Comparison of ENCODE assay signal across 18 cellular contexts in the genomic region with DNA sequence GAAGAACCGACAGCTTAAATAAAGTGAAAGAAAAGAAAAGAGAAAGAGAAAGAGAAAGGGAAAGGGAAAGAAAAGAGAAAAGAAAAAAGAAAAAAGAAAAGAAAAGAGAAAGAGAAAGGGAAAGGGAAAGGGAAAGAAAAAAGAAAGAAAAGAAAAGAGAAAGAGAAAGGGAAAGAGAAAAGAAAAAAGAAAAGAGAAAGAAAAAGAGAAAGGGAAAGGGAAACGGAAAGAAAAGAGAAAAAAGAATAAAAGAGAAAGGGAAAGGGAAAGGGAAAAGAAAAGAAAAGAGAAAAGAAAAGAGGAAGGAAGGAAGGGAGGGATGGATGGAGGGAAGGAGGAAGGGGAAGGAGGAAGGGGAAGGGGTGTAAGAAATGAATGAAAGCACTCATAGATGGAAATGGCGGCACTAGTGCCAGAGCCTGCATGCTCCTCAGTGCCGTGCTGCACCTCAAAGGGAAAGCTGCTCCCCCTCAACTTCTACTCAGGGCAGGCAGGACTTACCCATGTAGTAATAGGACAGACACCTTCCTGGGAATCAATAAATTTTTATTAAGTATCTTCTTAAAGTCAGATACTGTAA.
DNase-seq lines count a peak whose midpoint lies in the region; ATAC-seq, FAIRE-seq and TF ChIP-seq lines count a peak whose summit lies in the region.
"Had no signal": no experiment of that assay in that cellular context is flagged by ENCODE, and none has a peak within 500 bp of the region (broad histone marks: within the 10 kb centered on the region; RNA-seq: fewer than 3 reads in every experiment).

No MANE protein-coding gene starts in this region.

- peaks cover 36 to 57% of the 10 kb centered on the region in 2 experiments for H3K36me3 ChIP-seq in mesenchymal stem cell (ENCODE audit: control insufficient read depth in 1 of 2, insufficient read depth in 2 of 2, low read depth in 1 of 2, low read length in 2 of 2)

- H3K14ac ChIP-seq in mesenchymal stem cell (ENCODE audit: low read length in 2 of 2) = no peak overlapping the region

- H3K27me3 ChIP-seq in CD4-positive, alpha-beta T cell (ENCODE audit: control insufficient read depth, insufficient read depth, low read length) = no peaks in the 10 kb centered on the region
- H3K27me3 ChIP-seq in mesenchymal stem cell (ENCODE audit: control insufficient read depth in 1 of 2, insufficient read depth in 1 of 2, low read length in 2 of 2) = no peaks in the 10 kb centered on the region
- H3K27me3 ChIP-seq: cardiac muscle cell, tibial artery had no signal

- no peak for TF ChIP-seq EP300 in A549 (IDR thresholded peaks at IDR 0.05)

- H3K27ac ChIP-seq in A549 (peak overlapping the region; percentile 80 to 90), mesenchymal stem cell (ENCODE audit: low read length, poor library complexity, severe bottlenecking) (no peak overlapping the region)
- no peak overlapping the region for H3K27ac ChIP-seq in CD4-positive, alpha-beta T cell (ENCODE audit: low read depth, low read length)
- H3K27ac ChIP-seq: cardiac muscle cell, tibial artery had no signal

- H3K4me2 ChIP-seq in A549 (peak overlapping the region; percentile 65), mesenchymal stem cell (ENCODE audit: low read length, poor library complexity, severe bottlenecking) (no peak overlapping the region)

- DNase-seq in A549 (ENCODE audit: low read depth in 1 of 2, low spot score in 1 of 2) (no peak), WTC11 (ENCODE audit: low spot score) (no peak), left colon (no peak), HuH-7.5 (ENCODE audit: low spot score) (no peak), mesenchymal stem cell (no peak)
- DNase-seq in CD4-positive, alpha-beta T cell = no peak
- DNase-seq in effector memory CD8-positive, alpha-beta T cell = no peak
- DNase-seq: DND-41, endodermal cell, left cardiac atrium, MM.1S, NCI-H187, NCI-H446 treated with DMSO at 0.1 percent for 48 hours, tibial artery had no signal

- TF ChIP-seq RAD21 in A549 (conservative IDR thresholded peaks at IDR 0.05 in 1 of 2, IDR thresholded peaks at IDR 0.05 in 1 of 2) = no peak

- H2BK120ac ChIP-seq in mesenchymal stem cell (ENCODE audit: low read depth, low read length) = no peak overlapping the region

- 90% methylated on average over 4 of the region's 4 CpGs for WGBS in A549 (ENCODE audit: missing lambda C conversion rate)
- WGBS in mesenchymal stem cell = 94% methylated on average over 4 of the region's 4 CpGs

- ATAC-seq in A549 (no peak), WTC11 (no peak), left colon (no peak)
- ATAC-seq in CD4-positive, alpha-beta T cell (ENCODE audit: poor library complexity) = no peak
- no peak for ATAC-seq in effector memory CD8-positive, alpha-beta T cell (replicated peaks)
- ATAC-seq: left cardiac atrium had no signal

- H4K91ac ChIP-seq in mesenchymal stem cell (ENCODE audit: low read length) = no peak overlapping the region

- no peak overlapping the region for H2BK15ac ChIP-seq in mesenchymal stem cell (ENCODE audit: low read depth, poor library complexity, severe bottlenecking)

- H2BK5ac ChIP-seq in mesenchymal stem cell (ENCODE audit: low read depth, low read length, poor library complexity, severe bottlenecking) = no peak overlapping the region

- no peak overlapping the region for H2AK5ac ChIP-seq in mesenchymal stem cell (ENCODE audit: low read length, severe bottlenecking)

- H3K9me3 Mint-ChIP-seq in CD4-positive, alpha-beta T cell = peaks cover 1% of the 10 kb centered on the region
- H3K9me3 Mint-ChIP-seq in WTC11 = peaks cover 32% of the 10 kb centered on the region
- H3K9me3 Mint-ChIP-seq in effector memory CD8-positive, alpha-beta T cell = peaks cover 3 to 4% of the 10 kb centered on the region in 2 donors

- H3K79me1 ChIP-seq in mesenchymal stem cell (replicated peaks; ENCODE audit: low read length, poor library complexity, severe bottlenecking) = peaks cover 26% of the 10 kb centered on the region

- no peak overlapping the region for H2AFZ ChIP-seq in mesenchymal stem cell (ENCODE audit: low read depth, low read length)

- no peak for TF ChIP-seq POLR2A in A549 (IDR thresholded peaks at IDR 0.05; ENCODE audit: low read length)

- no peak overlapping the region for H3K18ac ChIP-seq in mesenchymal stem cell (ENCODE audit: low read depth in 1 of 2, low read length in 2 of 2)

- H3K4me1 Mint-ChIP-seq in CD4-positive, alpha-beta T cell (ENCODE audit: low read depth) = peaks cover 31% of the 10 kb centered on the region
- H3K4me1 Mint-ChIP-seq in WTC11 = peaks cover 19% of the 10 kb centered on the region
- H3K4me1 Mint-ChIP-seq in effector memory CD8-positive, alpha-beta T cell (ENCODE audit: low read depth in 2 of 2) = peaks cover 8 to 23% of the 10 kb centered on the region in 2 donors
- H3K4me1 Mint-ChIP-seq: endodermal cell had no signal

- H3K4me1 ChIP-seq in A549 = peaks cover 87% of the 10 kb centered on the region
- H3K4me1 ChIP-seq in mesenchymal stem cell (ENCODE audit: control insufficient read depth, insufficient read depth, low read depth, low read length) = peaks cover 17% of the 10 kb centered on the region

- H3K23ac ChIP-seq in mesenchymal stem cell (ENCODE audit: low read length in 2 of 2) = no peak overlapping the region

- TF ChIP-seq CTCF in A549 (IDR thresholded peaks at IDR 0.05) (no peak), WTC11 (IDR thresholded peaks at IDR 0.05) (no peak)
- peak; percentile 29 for TF ChIP-seq CTCF in CD4-positive, alpha-beta T cell (IDR thresholded peaks at IDR 0.05)

- H4K8ac ChIP-seq in mesenchymal stem cell (ENCODE audit: low read length) = no peak overlapping the region

- H3K9me3 ChIP-seq in A549 = no peaks in the 10 kb centered on the region
- H3K9me3 ChIP-seq in CD4-positive, alpha-beta T cell (ENCODE audit: control insufficient read depth, low read length) = no peaks in the 10 kb centered on the region
- H3K9me3 ChIP-seq in mesenchymal stem cell (ENCODE audit: control insufficient read depth, low read length) = no peaks in the 10 kb centered on the region
- H3K9me3 ChIP-seq: tibial artery had no signal

- H3K4me3 ChIP-seq in A549 (0 out of 3 replicates have a peak overlapping the region, but pooled peaks have one; percentile 13), mesenchymal stem cell (ENCODE audit: insufficient read depth in 1 of 2, low read depth in 1 of 2, low read length in 2 of 2) (no peak overlapping the region)
- H3K4me3 ChIP-seq: cardiac muscle cell, skin epidermis, tibial artery had no signal

- no peak overlapping the region for H2BK12ac ChIP-seq in mesenchymal stem cell (ENCODE audit: low read length in 2 of 2)

- POLR2A ChIA-PET in A549 (lab: Yijun Ruan, JAX) (no interaction called here), WTC11 (lab: Charles Lee) (no interaction called here)
- POLR2A ChIA-PET in CD4-positive, alpha-beta T cell (lab: Charles Lee) = interaction anchor here (1.1 kb wide), 1 partner anchor 25 kb away, joined by 4 read pairs; no protein-coding TSS in a partner anchor

- H3K27me3 Mint-ChIP-seq in CD4-positive, alpha-beta T cell = no peaks in the 10 kb centered on the region
- no peaks in the 10 kb centered on the region for H3K27me3 Mint-ChIP-seq in WTC11 (ENCODE audit: low read depth)
- H3K27me3 Mint-ChIP-seq in effector memory CD8-positive, alpha-beta T cell = no peaks in the 10 kb centered on the region

- H3K9ac ChIP-seq in mesenchymal stem cell (ENCODE audit: low read length) = no peak overlapping the region

- peaks cover 30% of the 10 kb centered on the region for H3K36me3 Mint-ChIP-seq in CD4-positive, alpha-beta T cell (ENCODE audit: low read depth)
- peaks cover 56% of the 10 kb centered on the region for H3K36me3 Mint-ChIP-seq in WTC11
- H3K36me3 Mint-ChIP-seq in effector memory CD8-positive, alpha-beta T cell (ENCODE audit: insufficient read depth) = peaks cover 18% of the 10 kb centered on the region

- intact Hi-C loops in CD4-positive, alpha-beta T cell (cut with DNase I, micrococcal nuclease) = no loop called here
- intact Hi-C loops in left colon (cut with DNase I, micrococcal nuclease) = no loop called here

- H3K4me3 Mint-ChIP-seq in CD4-positive, alpha-beta T cell = no peak overlapping the region
- H3K4me3 Mint-ChIP-seq in WTC11 = no peak overlapping the region
- peak overlapping the region in 1 of 2 donors; percentile 4 for H3K4me3 Mint-ChIP-seq in effector memory CD8-positive, alpha-beta T cell
- H3K4me3 Mint-ChIP-seq: endodermal cell had no signal

- CTCF ChIA-PET in A549 (lab: Yijun Ruan, JAX) (interaction anchor here (0.6 to 1.5 kb wide), 2 partner anchors 25 to 107 kb away, joined by 3 to 6 read pairs; no protein-coding TSS in a partner anchor), WTC11 (lab: Charles Lee) (interaction anchor here (2.1 kb wide), 1 partner anchor 23 kb away, joined by 5 read pairs; no protein-coding TSS in a partner anchor)
- CTCF ChIA-PET in CD4-positive, alpha-beta T cell (lab: Charles Lee) = interaction anchor here (2.0 kb wide), 1 partner anchor 8 kb away, joined by 5 read pairs; no protein-coding TSS in a partner anchor

- peak overlapping the region; percentile 23 for H3K27ac Mint-ChIP-seq in CD4-positive, alpha-beta T cell
- H3K27ac Mint-ChIP-seq in WTC11 = no peak overlapping the region
- peak overlapping the region; percentile 76 to 94 for H3K27ac Mint-ChIP-seq in effector memory CD8-positive, alpha-beta T cell
- H3K27ac Mint-ChIP-seq: endodermal cell had no signal

- H3K4ac ChIP-seq in mesenchymal stem cell (ENCODE audit: low read depth in 1 of 2, low read length in 2 of 2) = no peak overlapping the region

- FAIRE-seq in A549 (lab: Jason Lieb, UNC) = no peak
- FAIRE-seq: GM19239, TTC549 had no signal

TF ChIP-seq in A549, 52 proteins besides CTCF, POLR2A, EP300 and RAD21 (continues in another document):
- TF ChIP-seq, protein P1, sequence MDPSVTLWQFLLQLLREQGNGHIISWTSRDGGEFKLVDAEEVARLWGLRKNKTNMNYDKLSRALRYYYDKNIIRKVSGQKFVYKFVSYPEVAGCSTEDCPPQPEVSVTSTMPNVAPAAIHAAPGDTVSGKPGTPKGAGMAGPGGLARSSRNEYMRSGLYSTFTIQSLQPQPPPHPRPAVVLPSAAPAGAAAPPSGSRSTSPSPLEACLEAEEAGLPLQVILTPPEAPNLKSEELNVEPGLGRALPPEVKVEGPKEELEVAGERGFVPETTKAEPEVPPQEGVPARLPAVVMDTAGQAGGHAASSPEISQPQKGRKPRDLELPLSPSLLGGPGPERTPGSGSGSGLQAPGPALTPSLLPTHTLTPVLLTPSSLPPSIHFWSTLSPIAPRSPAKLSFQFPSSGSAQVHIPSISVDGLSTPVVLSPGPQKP (IDR thresholded peaks at IDR 0.05; ENCODE audit: low read depth, low read length) = no peak

TF ChIP-seq in WTC11, 78 proteins besides CTCF, POLR2A, EP300 and RAD21 (continues in another document):
- TF ChIP-seq JAZF1 (CRISPR knock-in tag; IDR thresholded peaks at IDR 0.05) = no peak

Comparison
In these comparisons a context has a peak if more than half of its experiments do, and no peak if none do; other contexts are left out.
1. H3K27ac ChIP-seq: peak in A549 (2 of 2); none in CD4-positive, alpha-beta T cell (single experiment) and mesenchymal stem cell (single experiment).